In genomic region chr2:240238786-240239185, GRCh38 we compare ENCODE assay signal across 25 cellular contexts.
"Had no signal": no experiment of that assay in that cellular context is flagged by ENCODE, and none has a peak within 500 bp of the region (broad histone marks: within the 10 kb centered on the region; RNA-seq: fewer than 3 reads in every experiment).

No MANE protein-coding gene starts in this region.

- H3K27me3 Mint-ChIP-seq: brain; central memory CD8-positive, alpha-beta T cell had no signal

- H3K36me3 ChIP-seq: gastroesophageal sphincter, sigmoid colon, thyroid gland, uterus had no signal

- DNase-seq: activated CD4-positive, alpha-beta memory T cell treated with anti-CD3 and anti-CD28 coated beads, Interleukin-2, amount 10 ng/mL, durations not matched to agents 7 days and 5 days; activated CD4-positive, alpha-beta T cell treated with anti-CD3 and anti-CD28 coated beads, Interleukin-2, amount 10 ng/mL, durations not matched to agents 24 days and 14 days; activated naive CD4-positive, alpha-beta T cell treated with Interleukin-2 at 50 U/mL for 16 hours; activated naive CD8-positive, alpha-beta T cell treated with anti-CD3 and anti-CD28 coated beads, Interleukin-2, amount 10 ng/mL, durations not matched to agents 7 days and 5 days; activated T-cell treated with anti-CD3 and anti-CD28 coated beads, Interleukin-2, amount 50 U/mL, for 4 hours; amygdala; left colon; nephron progenitor cell; occipital lobe; posterior cingulate gyrus; stimulated activated CD4-positive, alpha-beta T cell treated with anti-CD3 and anti-CD28 coated beads, Interleukin-2, amount 100 ng/mL, for 48 hours; stimulated activated naive CD4-positive, alpha-beta T cell; T-cell; thyroid gland; uterus had no signal

- H3K4me3 Mint-ChIP-seq: activated CD4-positive, alpha-beta memory T cell treated with anti-CD3 and anti-CD28 coated beads, Interleukin-2, amount 10 ng/mL, durations not matched to agents 7 days and 5 days; activated CD4-positive, alpha-beta T cell treated with anti-CD3 and anti-CD28 coated beads, Interleukin-2, amount 10 ng/mL, durations not matched to agents 24 days and 14 days; activated naive CD8-positive, alpha-beta T cell treated with anti-CD3 and anti-CD28 coated beads, Interleukin-2, amount 10 ng/mL, durations not matched to agents 7 days and 5 days; activated T-cell treated with anti-CD3 and anti-CD28 coated beads, Interleukin-2, amount 50 U/mL, for 4 hours; brain; central memory CD8-positive, alpha-beta T cell; memory B cell; nephron progenitor cell; T-cell; T-helper 2 cell treated with Interferon-gamma antibody and Interleukin-4, amounts not matched to agents 5 μg/mL and 100 μg/mL, for 36 hours had no signal

- H3K27me3 ChIP-seq: dorsolateral prefrontal cortex, gastroesophageal sphincter, sigmoid colon, thyroid gland, uterus had no signal

- H3K4me1 ChIP-seq: uterus had no signal

- H3K27ac Mint-ChIP-seq: activated CD4-positive, alpha-beta memory T cell treated with anti-CD3 and anti-CD28 coated beads, Interleukin-2, amount 10 ng/mL, durations not matched to agents 7 days and 5 days; activated CD4-positive, alpha-beta T cell treated with anti-CD3 and anti-CD28 coated beads, Interleukin-2, amount 10 ng/mL, durations not matched to agents 24 days and 14 days; memory B cell; nephron progenitor cell; T-cell; T-helper 2 cell treated with Interferon-gamma antibody and Interleukin-4, amounts not matched to agents 5 μg/mL and 100 μg/mL, for 36 hours had no signal

- H3K9me3 ChIP-seq: gastroesophageal sphincter, sigmoid colon, thyroid gland, uterus had no signal

- ATAC-seq: activated CD4-positive, CD25-positive, alpha-beta regulatory T cell treated with anti-CD3 and anti-CD28 coated beads, Interleukin-2, amount 50 U/mL, for 24 hours; activated T-cell treated with anti-CD3 and anti-CD28 coated beads, Interleukin-2, amount 50 U/mL, for 4 hours; gastroesophageal sphincter; left colon; SK-N-SH treated with all-trans-retinoic acid at 6 μM for 48 hours; T-cell had no signal

- H3K4me3 ChIP-seq: dorsolateral prefrontal cortex, gastroesophageal sphincter, sigmoid colon, smooth muscle cell, thyroid gland, uterus had no signal

- H3K4me1 Mint-ChIP-seq: activated CD4-positive, alpha-beta T cell treated with anti-CD3 and anti-CD28 coated beads, Interleukin-2, amount 10 ng/mL, durations not matched to agents 24 days and 14 days; activated naive CD8-positive, alpha-beta T cell treated with anti-CD3 and anti-CD28 coated beads, Interleukin-2, amount 10 ng/mL, durations not matched to agents 7 days and 5 days; central memory CD8-positive, alpha-beta T cell; memory B cell had no signal

- H3K9me3 Mint-ChIP-seq: activated CD4-positive, alpha-beta memory T cell treated with anti-CD3 and anti-CD28 coated beads, Interleukin-2, amount 10 ng/mL, durations not matched to agents 7 days and 5 days; activated CD4-positive, alpha-beta T cell treated with anti-CD3 and anti-CD28 coated beads, Interleukin-2, amount 10 ng/mL, durations not matched to agents 24 days and 14 days; activated naive CD8-positive, alpha-beta T cell treated with anti-CD3 and anti-CD28 coated beads, Interleukin-2, amount 10 ng/mL, durations not matched to agents 7 days and 5 days; activated T-cell treated with anti-CD3 and anti-CD28 coated beads, Interleukin-2, amount 50 U/mL, for 4 hours; central memory CD8-positive, alpha-beta T cell; nephron progenitor cell; T-cell; T-helper 2 cell treated with Interferon-gamma antibody and Interleukin-4, amounts not matched to agents 5 μg/mL and 100 μg/mL, for 36 hours had no signal

- H3K36me3 Mint-ChIP-seq: activated naive CD8-positive, alpha-beta T cell treated with anti-CD3 and anti-CD28 coated beads, Interleukin-2, amount 10 ng/mL, durations not matched to agents 7 days and 5 days; brain; memory B cell; T-cell had no signal

- H3K27ac ChIP-seq: dorsolateral prefrontal cortex, gastroesophageal sphincter, sigmoid colon, thyroid gland, uterus had no signal
